In genomic region chr19:3642987-3643386, GRCh38 we compare ENCODE assay signal across 3 cellular contexts.
TF ChIP-seq lines count a peak whose summit lies in the region.

No MANE protein-coding gene starts in this region.

TF ChIP-seq in SK-N-SH, 30 proteins besides CTCF, POLR2A, EP300 and RAD21:
- TF ChIP-seq POLR2AphosphoS5 (IDR thresholded peaks at IDR 0.05; ENCODE audit: low read depth, low read length) (no peak), FOSL2 (IDR thresholded peaks at IDR 0.05; ENCODE audit: borderline replicate concordance, low read depth) (no peak), MAX (IDR thresholded peaks at IDR 0.05; ENCODE audit: low read depth) (no peak), CHD2 (IDR thresholded peaks at IDR 0.05; ENCODE audit: low read length, partially characterized antibody) (no peak), NFIC (IDR thresholded peaks at IDR 0.05; ENCODE audit: borderline replicate concordance) (no peak), USF1 (IDR thresholded peaks at IDR 0.05; ENCODE audit: borderline replicate concordance, low read depth) (no peak), ELF1 (IDR thresholded peaks at IDR 0.05) (no peak), RCOR1 (IDR thresholded peaks at IDR 0.05; ENCODE audit: low read length) (no peak), ZBTB33 (IDR thresholded peaks at IDR 0.05; ENCODE audit: borderline replicate concordance, low read depth) (no peak), GATA2 (CRISPR knock-in tag; IDR thresholded peaks at IDR 0.05) (no peak), SMC3 (IDR thresholded peaks at IDR 0.05; ENCODE audit: low read depth, low read length) (no peak), GABPA (IDR thresholded peaks at IDR 0.05; ENCODE audit: low read depth) (no peak), TCF12 (IDR thresholded peaks at IDR 0.05) (no peak)

TF ChIP-seq in SK-N-SH treated with all-trans-retinoic acid at 6 μM for 48 hours, 23 proteins besides CTCF, POLR2A, EP300 and RAD21:
- TF ChIP-seq PATZ1 (CRISPR knock-in tag; IDR thresholded peaks at IDR 0.05; ENCODE audit: borderline replicate concordance) (no peak), CSRNP3 (CRISPR knock-in tag; IDR thresholded peaks at IDR 0.05) (no peak), POU6F1 (CRISPR knock-in tag; IDR thresholded peaks at IDR 0.05; ENCODE audit: borderline replicate concordance, low read depth) (no peak)

TF ChIP-seq in K562, 482 proteins besides CTCF, POLR2A, EP300 and RAD21:
- peak in 1 of 2 experiments; percentile 40; a peak in 2 of 4 replicates for TF ChIP-seq FOXK2 (conservative IDR thresholded peaks at IDR 0.05 in 1 of 2, IDR thresholded peaks at IDR 0.05 in 1 of 2; ENCODE audit: low read depth in 2 of 2)
- no peak for TF ChIP-seq COPS2 (conservative IDR thresholded peaks at IDR 0.05)
- TF ChIP-seq ZNF263 (CRISPR knock-in tag; IDR thresholded peaks at IDR 0.05; ENCODE audit: borderline replicate concordance), result peak; percentile 36; the same call in 1 of the 2 replicates
- 0 out of 2 replicates have a peak, but pooled peaks have one; percentile 15 for TF ChIP-seq DPF2 (IDR thresholded peaks at IDR 0.05)
- TF ChIP-seq USF1 (CRISPR knock-in tag; IDR thresholded peaks at IDR 0.05), result peak; percentile 38
- peak; percentile 74 to 81 for TF ChIP-seq NRF1 (conservative IDR thresholded peaks at IDR 0.05 in 1 of 2, IDR thresholded peaks at IDR 0.05 in 1 of 2)
- peak; percentile 30 for TF ChIP-seq RBFOX2 (IDR thresholded peaks at IDR 0.05; ENCODE audit: low read depth, low read length)
- 0 out of 2 replicates have a peak, but pooled peaks have one; percentile 8 for TF ChIP-seq MYNN (IDR thresholded peaks at IDR 0.05)
- no peak for TF ChIP-seq MYNN (CRISPR knock-in tag; IDR thresholded peaks at IDR 0.05)
- TF ChIP-seq REST (CRISPR knock-in tag; IDR thresholded peaks at IDR 0.05; ENCODE audit: low read depth), result no peak
- peak; percentile 75 to 77; a peak in 3 of 4 replicates for TF ChIP-seq MNT (conservative IDR thresholded peaks at IDR 0.05)
- TF ChIP-seq ATF4 (CRISPR knock-in tag; IDR thresholded peaks at IDR 0.05), result no peak
- no peak for TF ChIP-seq AFF1 (IDR thresholded peaks at IDR 0.05; ENCODE audit: low read depth in 1 of 2, partially characterized antibody in 2 of 2)
- peak; percentile 33; the same call in 1 of the 2 replicates for TF ChIP-seq TFAP4 (CRISPR knock-in tag; IDR thresholded peaks at IDR 0.05; ENCODE audit: borderline replicate concordance)
- no peak for TF ChIP-seq RAD51 (IDR thresholded peaks at IDR 0.05; ENCODE audit: borderline replicate concordance, low read depth)
- TF ChIP-seq HDAC1 (IDR thresholded peaks at IDR 0.05), result peak in 1 of 2 experiments; percentile 29; a peak in 1 of 4 replicates
- TF ChIP-seq EGR1 (conservative IDR thresholded peaks at IDR 0.05), result peak; percentile 94
- TF ChIP-seq CREM (IDR thresholded peaks at IDR 0.05; ENCODE audit: low read depth), result 0 out of 2 replicates have a peak, but pooled peaks have one; percentile 8
- TF ChIP-seq HMGN3 (IDR thresholded peaks at IDR 0.05; ENCODE audit: borderline replicate concordance, extremely low read depth, insufficient read length, low read depth, low read length), result peak; percentile 30
- TF ChIP-seq HOXB6 (CRISPR knock-in tag; IDR thresholded peaks at IDR 0.05; ENCODE audit: borderline replicate concordance), result no peak
- peak; percentile 51; the same call in 1 of the 2 replicates for TF ChIP-seq POLR2G (IDR thresholded peaks at IDR 0.05; ENCODE audit: low read depth, low read length)
- no peak for TF ChIP-seq KAT2B (IDR thresholded peaks at IDR 0.05; ENCODE audit: low read depth, low read length)
- no peak for TF ChIP-seq MTA1 (IDR thresholded peaks at IDR 0.05; ENCODE audit: borderline replicate concordance)
- TF ChIP-seq HDGF (IDR thresholded peaks at IDR 0.05), result peak; percentile 85; the same call in 1 of the 2 replicates
- peak; percentile 57; the same call in 1 of the 2 replicates for TF ChIP-seq POLR2AphosphoS2 (IDR thresholded peaks at IDR 0.05; ENCODE audit: low read length)
- peak; percentile 47; the same call in 1 of the 2 replicates for TF ChIP-seq MAX (CRISPR knock-in tag; IDR thresholded peaks at IDR 0.05)
- TF ChIP-seq SP1 (CRISPR knock-in tag; IDR thresholded peaks at IDR 0.05), result peak; percentile 81
- no peak for TF ChIP-seq SRSF9 (IDR thresholded peaks at IDR 0.05; ENCODE audit: borderline replicate concordance, low read depth, low read length)
TF ChIP-seq in K562: peak in this region for 18.
